2 cellular contexts compared by ENCODE assay signal in genomic region chr1:90480271-90480835, GRCh38.
TF ChIP-seq lines count a peak whose summit lies in the region.

No MANE protein-coding gene starts in this region.

TF ChIP-seq in HEK293, 187 proteins besides CTCF, POLR2A, EP300 and RAD21 (continued from another document):
- no peak for TF ChIP-seq ZFP37 (tag by site-specific recombination; IDR thresholded peaks at IDR 0.05)

TF ChIP-seq in GM12878, 131 proteins besides CTCF, POLR2A, EP300 and RAD21 (continued from another document):
- no peak for TF ChIP-seq BCL3 (IDR thresholded peaks at IDR 0.05; ENCODE audit: borderline replicate concordance, insufficient read depth, low read depth, low read length, poor library complexity, severe bottlenecking)
